ENCODE assay signal across 31 cellular contexts in the genomic region with DNA sequence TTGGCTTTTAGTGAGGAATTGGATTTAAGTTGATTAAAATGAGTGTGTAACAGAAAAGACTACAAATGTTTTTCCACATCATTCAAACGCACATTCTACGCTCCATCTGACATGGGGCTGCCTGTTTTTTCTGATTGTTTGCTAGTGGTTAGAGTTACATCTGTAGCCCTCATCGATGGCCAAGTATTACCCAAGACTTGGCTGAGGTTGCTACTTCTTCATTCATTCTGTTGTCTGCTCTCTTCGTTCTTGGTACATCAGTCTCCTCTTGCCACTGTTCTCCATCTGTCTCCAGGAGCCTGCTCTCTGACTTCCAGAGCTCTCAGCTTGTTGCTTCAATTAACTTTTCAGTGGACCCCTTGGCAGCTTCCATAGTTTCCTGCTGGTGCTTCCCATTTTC.
DNase-seq lines count a peak whose midpoint lies in the region; ATAC-seq, FAIRE-seq and TF ChIP-seq lines count a peak whose summit lies in the region.
"Had no signal": no experiment of that assay in that cellular context is flagged by ENCODE, and none has a peak within 500 bp of the region (broad histone marks: within the 10 kb centered on the region; RNA-seq: fewer than 3 reads in every experiment).

No MANE protein-coding gene starts in this region.

- POLR2A ChIA-PET in activated naive CD8-positive, alpha-beta T cell treated with anti-CD3 and anti-CD28 coated beads, Interleukin-2, amount 10 ng/mL, durations not matched to agents 7 days and 5 days (lab: Charles Lee): no interaction called here
- POLR2A ChIA-PET in H1 (lab: Charles Lee; ENCODE audit: partially characterized antibody): no interaction called here
- POLR2A ChIA-PET in naive thymus-derived CD8-positive, alpha-beta T cell (lab: Charles Lee): no interaction called here

- H3K9ac ChIP-seq in H1 (replicated peaks in 1 of 4; ENCODE audit: extremely low read depth in 1 of 4, low read depth in 3 of 4, low read length in 3 of 4) (no peak overlapping the region), mesendoderm (ENCODE audit: low read length) (no peak overlapping the region)
- H3K9ac ChIP-seq: BLaER1 treated with 17β-estradiol and CSF1 and Interleukin-3, amounts not matched to agents 10 nM and 100 nM; GM23248 had no signal

- no peak overlapping the region for H4K8ac ChIP-seq in H1 (ENCODE audit: extremely low read depth, insufficient read depth, low read length)
- no peak overlapping the region for H4K8ac ChIP-seq in mesendoderm (ENCODE audit: low read depth, low read length)

- no peak overlapping the region for H2BK120ac ChIP-seq in H1 (replicated peaks; ENCODE audit: low read depth, low read length)
- H2BK120ac ChIP-seq in mesendoderm (ENCODE audit: low read depth, low read length): no peak overlapping the region

- H2AK5ac ChIP-seq in H1 (ENCODE audit: low read depth, low read length) (no peak overlapping the region), mesendoderm (ENCODE audit: low read length) (no peak overlapping the region)

- intact Hi-C loops in activated naive CD4-positive, alpha-beta T cell treated with anti-CD3 and anti-CD28 coated beads for 36 hours (cut with micrococcal nuclease): no loop called here
- intact Hi-C loops in esophagus muscularis mucosa (cut with DNase I): no loop called here

- H3K27me3 Mint-ChIP-seq in activated naive CD8-positive, alpha-beta T cell treated with anti-CD3 and anti-CD28 coated beads, Interleukin-2, amount 10 ng/mL, durations not matched to agents 7 days and 5 days: no peaks in the 10 kb centered on the region
- H3K27me3 Mint-ChIP-seq in activated naive CD8-positive, alpha-beta T cell treated with anti-CD3 and anti-CD28 coated beads, Interleukin-2, amount 50 U/mL, for 24 hours: no peaks in the 10 kb centered on the region
- peaks cover 3% of the 10 kb centered on the region for H3K27me3 Mint-ChIP-seq in GM23338 (ENCODE audit: insufficient read depth, low read depth, poor library complexity)
- peaks cover 0 to 3% (median 0%) of the 10 kb centered on the region in 5 donors for H3K27me3 Mint-ChIP-seq in naive thymus-derived CD8-positive, alpha-beta T cell
- H3K27me3 Mint-ChIP-seq in activated naive CD4-positive, alpha-beta T cell treated with anti-CD3 and anti-CD28 coated beads for 36 hours (ENCODE audit: low read depth): no peaks in the 10 kb centered on the region
- H3K27me3 Mint-ChIP-seq: CD4-positive, alpha-beta T cell had no signal

- H3K4me1 Mint-ChIP-seq in activated naive CD8-positive, alpha-beta T cell treated with anti-CD3 and anti-CD28 coated beads, Interleukin-2, amount 10 ng/mL, durations not matched to agents 7 days and 5 days: peaks cover 20% of the 10 kb centered on the region
- no peaks in the 10 kb centered on the region for H3K4me1 Mint-ChIP-seq in activated naive CD8-positive, alpha-beta T cell treated with anti-CD3 and anti-CD28 coated beads, Interleukin-2, amount 50 U/mL, for 24 hours
- H3K4me1 Mint-ChIP-seq in GM23338: peaks cover 4% of the 10 kb centered on the region; the same call in 1 of the 3 replicates
- peaks cover 0 to 34% (median 7%) of the 10 kb centered on the region in 4 donors for H3K4me1 Mint-ChIP-seq in naive thymus-derived CD8-positive, alpha-beta T cell
- no peaks in the 10 kb centered on the region for H3K4me1 Mint-ChIP-seq in activated naive CD4-positive, alpha-beta T cell treated with anti-CD3 and anti-CD28 coated beads for 36 hours (ENCODE audit: low read depth)

- H3K27me3 ChIP-seq in GM23338 (ENCODE audit: insufficient read depth) (no peaks in the 10 kb centered on the region), H1 (replicated peaks in 1 of 4; ENCODE audit: control insufficient read depth in 3 of 4, extremely low read depth in 1 of 4, insufficient read depth in 3 of 4, low read length in 3 of 4) (no peaks in the 10 kb centered on the region), mesendoderm (ENCODE audit: insufficient read depth, low read length, poor library complexity) (no peaks in the 10 kb centered on the region), esophagus muscularis mucosa (no peaks in the 10 kb centered on the region)
- H3K27me3 ChIP-seq: BLaER1 treated with 17β-estradiol and CSF1 and Interleukin-3, amounts not matched to agents 10 nM and 100 nM; SJSA1 had no signal

- H3K79me2 ChIP-seq in GM23338 (replicated peaks; ENCODE audit: insufficient read depth) (no peaks in the 10 kb centered on the region), H1 (ENCODE audit: control insufficient read depth in 1 of 2, insufficient read depth in 2 of 2, low read length in 2 of 2) (no peaks in the 10 kb centered on the region), mesendoderm (ENCODE audit: control insufficient read depth, insufficient read depth, low read length) (no peaks in the 10 kb centered on the region)

- no peak overlapping the region for H3K14ac ChIP-seq in H1 (ENCODE audit: insufficient read length)

- 96% methylated on average over 4 of the region's 4 CpGs; no CpG with 5 or more reads in 1 of the 2 experiments for WGBS in H1 (ENCODE audit: extremely low coverage in 1 of 2, insufficient coverage in 1 of 2, insufficient read length in 1 of 2, insufficient replicate concordance in 2 of 2, low coverage in 1 of 2, low lambda C conversion rate in 2 of 2, missing lambda C conversion rate in 1 of 2), 2 experiments
- no CpG with 5 or more reads among the region's 4 CpGs for WGBS in mesendoderm (ENCODE audit: extremely low coverage, insufficient coverage, low lambda C conversion rate)
- whole genome bisulfite sequencing in esophagus muscularis mucosa: 69% methylated on average over 4 of the region's 4 CpGs

- no peak overlapping the region for H4K91ac ChIP-seq in H1 (replicated peaks; ENCODE audit: insufficient read length, low read length)

- no peak overlapping the region for H4K5ac ChIP-seq in H1 (ENCODE audit: insufficient read length, low read depth, low read length)
- H4K5ac ChIP-seq in mesendoderm (ENCODE audit: low read length): no peak overlapping the region

- H3K27ac Mint-ChIP-seq in activated naive CD8-positive, alpha-beta T cell treated with anti-CD3 and anti-CD28 coated beads, Interleukin-2, amount 10 ng/mL, durations not matched to agents 7 days and 5 days: peak overlapping the region; percentile 18
- no peak overlapping the region for H3K27ac Mint-ChIP-seq in activated naive CD8-positive, alpha-beta T cell treated with anti-CD3 and anti-CD28 coated beads, Interleukin-2, amount 50 U/mL, for 24 hours
- H3K27ac Mint-ChIP-seq in GM23338: no peak overlapping the region
- H3K27ac Mint-ChIP-seq in naive thymus-derived CD8-positive, alpha-beta T cell: peak overlapping the region in 4 of 10 donors; percentile 34 to 69 (median 46)
- H3K27ac Mint-ChIP-seq in activated naive CD4-positive, alpha-beta T cell treated with anti-CD3 and anti-CD28 coated beads for 36 hours: no peak overlapping the region
- H3K27ac Mint-ChIP-seq: CD4-positive, alpha-beta T cell; HFFc6 had no signal

- H2AFZ ChIP-seq in GM23338 (peak overlapping the region; percentile 24; the same call in 1 of the 2 replicates), H1 (ENCODE audit: low read length) (peak overlapping the region; percentile 69; the same call in 1 of the 2 replicates)
- H2AFZ ChIP-seq: GM23248, PC-9 had no signal

- H2BK15ac ChIP-seq in H1 (ENCODE audit: low read length) (no peak overlapping the region), mesendoderm (replicated peaks; ENCODE audit: low read depth) (no peak overlapping the region)

- TF ChIP-seq CTCF in GM23338 (conservative IDR thresholded peaks at IDR 0.05; ENCODE audit: low read depth in 2 of 2) (no peak), H1 (IDR thresholded peaks at IDR 0.05; ENCODE audit: control extremely low read depth in 1 of 3, insufficient read depth in 1 of 3, low read depth in 1 of 3, low read length in 3 of 3) (no peak), esophagus muscularis mucosa (IDR thresholded peaks at IDR 0.05) (no peak)

- H3K18ac ChIP-seq in H1 (ENCODE audit: extremely low read depth, low read length): no peak overlapping the region
- no peak overlapping the region for H3K18ac ChIP-seq in mesendoderm (ENCODE audit: low read length)

- H3K9me3 ChIP-seq in H1 (ENCODE audit: insufficient read depth in 2 of 2, low read depth in 1 of 2, low read length in 1 of 2) (no peaks in the 10 kb centered on the region), esophagus muscularis mucosa (no peaks in the 10 kb centered on the region)
- H3K9me3 ChIP-seq: HAP-1, SJSA1 had no signal

- no peak for DNase-seq in activated naive CD8-positive, alpha-beta T cell treated with anti-CD3 and anti-CD28 coated beads, Interleukin-2, amount 10 ng/mL, durations not matched to agents 7 days and 5 days
- DNase-seq in activated naive CD8-positive, alpha-beta T cell treated with anti-CD3 and anti-CD28 coated beads, Interleukin-2, amount 50 U/mL, for 24 hours: no peak
- no peak for DNase-seq in GM23338 (ENCODE audit: low spot score)
- DNase-seq in H1 (ENCODE audit: low read depth in 1 of 2, low spot score in 2 of 2): no peak
- DNase-seq in mesendoderm: no peak
- DNase-seq in naive thymus-derived CD8-positive, alpha-beta T cell: no peak
- DNase-seq in activated naive CD4-positive, alpha-beta T cell treated with anti-CD3 and anti-CD28 coated beads for 36 hours: no peak
- no peak for DNase-seq in esophagus muscularis mucosa (ENCODE audit: extremely low spot score)
- DNase-seq: CD4-positive, alpha-beta T cell; DMS53; GM23248; HFFc6; Kasumi-1; NCI-H1048; NCI-H1417; NCI-H1694; NCI-H2081 treated with DMSO at 0.1 percent for 48 hours; NCI-H2171; NCI-H345; NCI-H524 treated with DMSO at 0.1 percent for 48 hours; NCI-H82; NK-92 treated with Interleukin-12 subunit alpha and Interleukin-12 subunit beta, amount 100 ng/mL, for 24 hours; PC-9; Right ventricle myocardium superior had no signal

- no peaks in the 10 kb centered on the region for H3F3A ChIP-seq in GM23338 (replicated peaks; ENCODE audit: low read depth)

- no peak for ATAC-seq in activated naive CD8-positive, alpha-beta T cell treated with anti-CD3 and anti-CD28 coated beads, Interleukin-2, amount 10 ng/mL, durations not matched to agents 7 days and 5 days (ENCODE audit: low read depth)
- ATAC-seq in activated naive CD8-positive, alpha-beta T cell treated with anti-CD3 and anti-CD28 coated beads, Interleukin-2, amount 50 U/mL, for 24 hours: no peak
- ATAC-seq in GM23338: no peak
- no peak for ATAC-seq in naive thymus-derived CD8-positive, alpha-beta T cell
- ATAC-seq: K562 had no signal

- H3K27ac ChIP-seq in GM23338 (ENCODE audit: low read depth): no peak overlapping the region
- no peak overlapping the region for H3K27ac ChIP-seq in H1 (ENCODE audit: low read depth, low read length)
- no peak overlapping the region for H3K27ac ChIP-seq in mesendoderm (ENCODE audit: low read depth, low read length)
- H3K27ac ChIP-seq in esophagus muscularis mucosa (replicated peaks in 1 of 4): no peak overlapping the region
- H3K27ac ChIP-seq: BLaER1 treated with 17β-estradiol and CSF1 and Interleukin-3, amounts not matched to agents 10 nM and 100 nM; GM23248; PC-9; SJSA1 had no signal

- no peaks in the 10 kb centered on the region for H3K4me1 ChIP-seq in GM23338 (ENCODE audit: insufficient read depth)
- no peaks in the 10 kb centered on the region for H3K4me1 ChIP-seq in H1 (replicated peaks in 1 of 4; ENCODE audit: control insufficient read depth in 3 of 4, insufficient read depth in 4 of 4, low read length in 3 of 4)
- H3K4me1 ChIP-seq in mesendoderm (ENCODE audit: control insufficient read depth, low read depth, low read length): no peaks in the 10 kb centered on the region
- no peaks in the 10 kb centered on the region for H3K4me1 ChIP-seq in esophagus muscularis mucosa
- H3K4me1 ChIP-seq: HAP-1, SJSA1 had no signal

- H3K36me3 Mint-ChIP-seq in activated naive CD8-positive, alpha-beta T cell treated with anti-CD3 and anti-CD28 coated beads, Interleukin-2, amount 10 ng/mL, durations not matched to agents 7 days and 5 days: peaks cover 13% of the 10 kb centered on the region
- H3K36me3 Mint-ChIP-seq in activated naive CD8-positive, alpha-beta T cell treated with anti-CD3 and anti-CD28 coated beads, Interleukin-2, amount 50 U/mL, for 24 hours (ENCODE audit: low read depth): no peaks in the 10 kb centered on the region
- no peaks in the 10 kb centered on the region for H3K36me3 Mint-ChIP-seq in GM23338 (ENCODE audit: low read depth)
- H3K36me3 Mint-ChIP-seq in naive thymus-derived CD8-positive, alpha-beta T cell: peaks cover 0 to 3% (median 0%) of the 10 kb centered on the region in 3 donors
- no peaks in the 10 kb centered on the region for H3K36me3 Mint-ChIP-seq in activated naive CD4-positive, alpha-beta T cell treated with anti-CD3 and anti-CD28 coated beads for 36 hours (ENCODE audit: low read depth)

- no peak for FAIRE-seq in H1 (lab: Jason Lieb, UNC)
- FAIRE-seq: A204.1, G401.6, HTR-8/SVneo, K562 had no signal

- H3K23ac ChIP-seq in H1 (ENCODE audit: insufficient read length) (no peak overlapping the region), mesendoderm (ENCODE audit: low read length) (no peak overlapping the region)

- no peak for TF ChIP-seq POLR2A in H1 (IDR thresholded peaks at IDR 0.05; ENCODE audit: control extremely low read depth in 1 of 2, low read depth in 2 of 2, low read length in 2 of 2)
- TF ChIP-seq POLR2A in esophagus muscularis mucosa (IDR thresholded peaks at IDR 0.05; ENCODE audit: low read depth): no peak

- H3K4me2 ChIP-seq in GM23338 (no peak overlapping the region), H1 (ENCODE audit: insufficient read depth in 1 of 2, low read depth in 2 of 2, low read length in 2 of 2) (no peak overlapping the region), mesendoderm (ENCODE audit: low read length) (no peak overlapping the region)
- H3K4me2 ChIP-seq: BLaER1 treated with 17β-estradiol and CSF1 and Interleukin-3, amounts not matched to agents 10 nM and 100 nM; PC-9 had no signal

- H3K36me3 ChIP-seq in GM23338 (ENCODE audit: insufficient read depth): no peaks in the 10 kb centered on the region
- no peaks in the 10 kb centered on the region for H3K36me3 ChIP-seq in H1 (ENCODE audit: control insufficient read depth in 2 of 4, insufficient read depth in 4 of 4, low read length in 3 of 4)
- H3K36me3 ChIP-seq in mesendoderm (ENCODE audit: control insufficient read depth, insufficient read depth, low read length): no peaks in the 10 kb centered on the region
- no peaks in the 10 kb centered on the region for H3K36me3 ChIP-seq in esophagus muscularis mucosa
- H3K36me3 ChIP-seq: BLaER1 treated with 17β-estradiol and CSF1 and Interleukin-3, amounts not matched to agents 10 nM and 100 nM; HAP-1; SJSA1 had no signal

- H3K56ac ChIP-seq in H1 (replicated peaks; ENCODE audit: insufficient read length, low read depth, low read length) (no peak overlapping the region), mesendoderm (ENCODE audit: low read length) (no peak overlapping the region)

- H3K4me3 Mint-ChIP-seq in activated naive CD8-positive, alpha-beta T cell treated with anti-CD3 and anti-CD28 coated beads, Interleukin-2, amount 10 ng/mL, durations not matched to agents 7 days and 5 days: no peak overlapping the region
- no peak overlapping the region for H3K4me3 Mint-ChIP-seq in activated naive CD8-positive, alpha-beta T cell treated with anti-CD3 and anti-CD28 coated beads, Interleukin-2, amount 50 U/mL, for 24 hours
- no peak overlapping the region for H3K4me3 Mint-ChIP-seq in GM23338
- no peak overlapping the region for H3K4me3 Mint-ChIP-seq in naive thymus-derived CD8-positive, alpha-beta T cell
- no peak overlapping the region for H3K4me3 Mint-ChIP-seq in activated naive CD4-positive, alpha-beta T cell treated with anti-CD3 and anti-CD28 coated beads for 36 hours
- H3K4me3 Mint-ChIP-seq: CD4-positive, alpha-beta T cell; HFFc6 had no signal

- H2BK5ac ChIP-seq in H1 (ENCODE audit: low read depth, low read length): no peak overlapping the region
- peak overlapping the region; percentile 55 for H2BK5ac ChIP-seq in mesendoderm (ENCODE audit: low read length)

- CTCF ChIA-PET in H1 (lab: Charles Lee; ENCODE audit: partially characterized antibody): interaction anchor here (0.7 to 1.3 kb wide), 2 partner anchors 21 to 216 kb away, joined by 3 read pairs; no protein-coding TSS in a partner anchor
- CTCF ChIA-PET in activated naive CD4-positive, alpha-beta T cell treated with anti-CD3 and anti-CD28 coated beads for 36 hours (lab: Charles Lee): no interaction called here

- no peaks in the 10 kb centered on the region for H4K20me1 ChIP-seq in GM23338 (replicated peaks; ENCODE audit: insufficient read depth)
- no peaks in the 10 kb centered on the region for H4K20me1 ChIP-seq in H1 (replicated peaks in 1 of 2; ENCODE audit: control insufficient read depth in 1 of 2, insufficient read depth in 2 of 2, low read length in 2 of 2)
- H4K20me1 ChIP-seq: BLaER1 treated with 17β-estradiol and CSF1 and Interleukin-3, amounts not matched to agents 10 nM and 100 nM had no signal

- H2BK20ac ChIP-seq in H1 (ENCODE audit: low read length): no peak overlapping the region

- H3K79me1 ChIP-seq in H1 (ENCODE audit: low read depth, low read length): no peaks in the 10 kb centered on the region
- no peaks in the 10 kb centered on the region for H3K79me1 ChIP-seq in mesendoderm (ENCODE audit: low read length)

- no peak for TF ChIP-seq RAD21 in H1 (IDR thresholded peaks at IDR 0.05 in 1 of 2, conservative IDR thresholded peaks at IDR 0.05 in 1 of 2; ENCODE audit: low read depth in 2 of 2, low read length in 2 of 2)

- peaks cover 12% of the 10 kb centered on the region for H3K9me3 Mint-ChIP-seq in activated naive CD8-positive, alpha-beta T cell treated with anti-CD3 and anti-CD28 coated beads, Interleukin-2, amount 10 ng/mL, durations not matched to agents 7 days and 5 days
- peaks cover 8% of the 10 kb centered on the region for H3K9me3 Mint-ChIP-seq in activated naive CD8-positive, alpha-beta T cell treated with anti-CD3 and anti-CD28 coated beads, Interleukin-2, amount 50 U/mL, for 24 hours
- no peaks in the 10 kb centered on the region for H3K9me3 Mint-ChIP-seq in GM23338
- H3K9me3 Mint-ChIP-seq in naive thymus-derived CD8-positive, alpha-beta T cell: peaks cover 0 to 9% (median 2%) of the 10 kb centered on the region in 9 donors
- peaks cover 11% of the 10 kb centered on the region for H3K9me3 Mint-ChIP-seq in activated naive CD4-positive, alpha-beta T cell treated with anti-CD3 and anti-CD28 coated beads for 36 hours

- no peaks in the 10 kb centered on the region for H3K23me2 ChIP-seq in H1 (ENCODE audit: low read depth, low read length)

- no peak overlapping the region for H3K4ac ChIP-seq in H1 (replicated peaks; ENCODE audit: insufficient read length, low read depth, low read length)
- no peak overlapping the region for H3K4ac ChIP-seq in mesendoderm (ENCODE audit: low read depth, low read length)

- H2BK12ac ChIP-seq in H1 (ENCODE audit: low read depth, low read length): no peak overlapping the region

- H3K4me3 ChIP-seq in GM23338 (no peak overlapping the region), H1 (ENCODE audit: extremely low read depth in 1 of 4, insufficient read depth in 2 of 4, low read depth in 3 of 4, low read length in 4 of 4) (no peak overlapping the region), mesendoderm (ENCODE audit: low read length) (no peak overlapping the region), esophagus muscularis mucosa (no peak overlapping the region)
- H3K4me3 ChIP-seq: BLaER1 treated with 17β-estradiol and CSF1 and Interleukin-3, amounts not matched to agents 10 nM and 100 nM; GM23248; HAP-1; K562; PC-9; SJSA1 had no signal

- no peak for TF ChIP-seq EP300 in H1 (IDR thresholded peaks at IDR 0.05; ENCODE audit: borderline replicate concordance in 1 of 2, low read depth in 2 of 2, low read length in 2 of 2)
- TF ChIP-seq EP300 in esophagus muscularis mucosa (IDR thresholded peaks at IDR 0.05): no peak

- no peaks in the 10 kb centered on the region for H3K9me2 ChIP-seq in GM23338 (ENCODE audit: insufficient read depth)
